8 cellular contexts compared by ENCODE assay signal in genomic region chr5:88140863-88141694, GRCh38.
DNase-seq lines count a peak whose midpoint lies in the region; ATAC-seq and TF ChIP-seq lines count a peak whose summit lies in the region.

No MANE protein-coding gene starts in this region.

- H3K27me3 ChIP-seq in OCI-LY3 (ENCODE audit: low read depth, low read length) (peaks cover 5% of the 10 kb centered on the region), mucosa of stomach (ENCODE audit: control insufficient read depth, insufficient read depth, low read length) (peaks cover 70% of the 10 kb centered on the region)

- DNase-seq in DMS153 treated with DMSO at 0.1 percent for 48 hours (lab: John Stamatoyannopoulos, UW; ENCODE audit: unreplicated experiment), result peak; percentile 78
- peak; percentile 80 for DNase-seq in activated T-cell treated with anti-CD3 and anti-CD28 coated beads for 48 hours (ENCODE audit: low read depth)
- peak; percentile 70 for DNase-seq in stimulated activated CD8-positive, alpha-beta memory T cell treated with anti-CD3 and anti-CD28 coated beads, Interleukin-4, amount 100 ng/mL, for 24 hours (ENCODE audit: low read depth)

- H3K36me3 ChIP-seq in OCI-LY3 (replicated peaks; ENCODE audit: low read depth, low read length) (no peaks in the 10 kb centered on the region), mucosa of stomach (ENCODE audit: control insufficient read depth, insufficient read depth, low read length) (no peaks in the 10 kb centered on the region)

- H2AFZ ChIP-seq in OCI-LY3 (ENCODE audit: low read depth, low read length), result 0 out of 2 replicates have a peak overlapping the region, but pooled peaks have one; percentile 15

- peak overlapping the region; percentile 65 for H3K4me3 ChIP-seq in OCI-LY3 (ENCODE audit: low read length)
- peak overlapping the region; percentile 1 for H3K4me3 ChIP-seq in mucosa of stomach (ENCODE audit: low read length)

- TF ChIP-seq EP300 in Ishikawa (IDR thresholded peaks at IDR 0.05; ENCODE audit: borderline replicate concordance), result no peak

- H3K79me2 ChIP-seq in OCI-LY3 (ENCODE audit: low read length), result no peaks in the 10 kb centered on the region

- H3K9ac ChIP-seq in OCI-LY3 (ENCODE audit: low read length), result no peak overlapping the region
- no peak overlapping the region for H3K9ac ChIP-seq in mucosa of stomach (ENCODE audit: low read length)

- peak; percentile 54; the same call in 1 of the 2 replicates for TF ChIP-seq RAD21 in Ishikawa (IDR thresholded peaks at IDR 0.05; ENCODE audit: low read depth)

- peak; percentile 35 for TF ChIP-seq CTCF in OCI-LY3 (IDR thresholded peaks at IDR 0.05; ENCODE audit: low read depth, low read length)

- no peaks in the 10 kb centered on the region for H3K4me1 ChIP-seq in OCI-LY3 (ENCODE audit: low read length)
- peaks cover 24% of the 10 kb centered on the region for H3K4me1 ChIP-seq in mucosa of stomach (ENCODE audit: control insufficient read depth, insufficient read depth, low read length)

- no peak overlapping the region for H3K27ac ChIP-seq in OCI-LY3 (ENCODE audit: low read length)

- H3K4me2 ChIP-seq in OCI-LY3 (ENCODE audit: low read length), result peak overlapping the region; percentile 53

- H4K20me1 ChIP-seq in OCI-LY3 (ENCODE audit: insufficient read depth, low read length), result no peaks in the 10 kb centered on the region

- no peaks in the 10 kb centered on the region for H3K9me3 ChIP-seq in OCI-LY3 (ENCODE audit: insufficient read depth, low read length)
- H3K9me3 ChIP-seq in mucosa of stomach (ENCODE audit: control insufficient read depth, low read length), result no peaks in the 10 kb centered on the region

- ATAC-seq in GM21717 (IDR thresholded peaks at IDR 0.05; ENCODE audit: unreplicated experiment) (peak; percentile 92), esophagus mucosa (peak; percentile 98)

TF ChIP-seq in Ishikawa, 13 proteins besides CTCF, POLR2A, EP300 and RAD21:
- TF ChIP-seq TEAD4 (IDR thresholded peaks at IDR 0.05) (no peak), EGR1 (IDR thresholded peaks at IDR 0.05) (0 out of 2 replicates have a peak, but pooled peaks have one; percentile 19)
- TF ChIP-seq, protein P1, sequence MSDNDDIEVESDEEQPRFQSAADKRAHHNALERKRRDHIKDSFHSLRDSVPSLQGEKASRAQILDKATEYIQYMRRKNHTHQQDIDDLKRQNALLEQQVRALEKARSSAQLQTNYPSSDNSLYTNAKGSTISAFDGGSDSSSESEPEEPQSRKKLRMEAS (IDR thresholded peaks at IDR 0.05), result peak; percentile 57
